8 cellular contexts compared by ENCODE assay signal in genomic region chr4:45569619-45570018, GRCh38.
"Had no signal": no experiment of that assay in that cellular context is flagged by ENCODE, and none has a peak within 500 bp of the region (broad histone marks: within the 10 kb centered on the region; RNA-seq: fewer than 3 reads in every experiment).

No MANE protein-coding gene starts in this region.

- DNase-seq: GDM1, GF-D8 had no signal

- ATAC-seq: GM12878 had no signal

- FAIRE-seq: G401.6, GM12878, GM12891, GM12892, GM18507, GM19239 had no signal

- H3K4me3 ChIP-seq: GM12878 had no signal
